ENCODE assay signal across 10 cellular contexts in genomic region chr16:57283214-57283955, GRCh38. TPM values are rescaled to one million over a fixed set of nuclear protein-coding genes. Genes with fewer than 3 reads are reported as not detected.
DNase-seq lines count a peak whose midpoint lies in the region; ATAC-seq and TF ChIP-seq lines count a peak whose summit lies in the region.
"Had no signal": no experiment of that assay in that cellular context is flagged by ENCODE, and none has a peak within 500 bp of the region (broad histone marks: within the 10 kb centered on the region; RNA-seq: fewer than 3 reads in every experiment).

No MANE protein-coding gene starts in this region.

- peak; percentile 28 for DNase-seq in GM23338 (ENCODE audit: low spot score)
- DNase-seq in activated T-helper 2 cell treated with anti-CD3 and anti-CD28 coated beads, Interferon-gamma antibody, Interleukin-2, Interleukin-4, amounts not matched to agents 10 μg/mL and 5 μg/mL and 100 μg/mL, durations not matched to agents 14 hours and 24 hours and 36 hours (ENCODE audit: low spot score), result no peak
- no peak for DNase-seq in sciatic nerve (ENCODE audit: low spot score)
- no peak for DNase-seq in MG63
- no peak for DNase-seq in NCI-H146 (lab: John Stamatoyannopoulos, UW)
- no peak for DNase-seq in activated CD4-positive, alpha-beta T cell treated with anti-CD3 and anti-CD28 coated beads, Interleukin-2, amount 50 U/mL, for 4 hours
- DNase-seq: hippocampal formation, SJCRH30 had no signal

- H3F3A ChIP-seq in GM23338 (replicated peaks; ENCODE audit: low read depth), result no peaks in the 10 kb centered on the region

- intact Hi-C loops in activated T-helper 2 cell treated with anti-CD3 and anti-CD28 coated beads, Interferon-gamma antibody, Interleukin-2, Interleukin-4, amounts not matched to agents 10 μg/mL and 5 μg/mL and 100 μg/mL, durations not matched to agents 14 hours and 24 hours and 36 hours (cut with micrococcal nuclease), result no loop called here
- intact Hi-C loops in sciatic nerve (cut with DNase I), result no loop called here

- no peak overlapping the region for H3K27ac ChIP-seq in GM23338 (ENCODE audit: low read depth)
- H3K27ac ChIP-seq: SJCRH30 had no signal

- H3K4me2 ChIP-seq in GM23338, result peak overlapping the region; percentile 84

- H3K36me3 ChIP-seq in GM23338 (ENCODE audit: insufficient read depth) (no peaks in the 10 kb centered on the region), MG63 (no peaks in the 10 kb centered on the region)
- H3K36me3 ChIP-seq: SJCRH30 had no signal

- no peaks in the 10 kb centered on the region for H3K79me2 ChIP-seq in GM23338 (replicated peaks; ENCODE audit: insufficient read depth)

- no peak; a peak in 1 of 4 replicates for TF ChIP-seq CTCF in GM23338 (conservative IDR thresholded peaks at IDR 0.05; ENCODE audit: low read depth in 2 of 2)

- no peaks in the 10 kb centered on the region for H3K36me3 Mint-ChIP-seq in GM23338 (ENCODE audit: low read depth)
- no peaks in the 10 kb centered on the region for H3K36me3 Mint-ChIP-seq in activated T-helper 2 cell treated with anti-CD3 and anti-CD28 coated beads, Interferon-gamma antibody, Interleukin-2, Interleukin-4, amounts not matched to agents 10 μg/mL and 5 μg/mL and 100 μg/mL, durations not matched to agents 14 hours and 24 hours and 36 hours (ENCODE audit: low read depth)

- H3K9me3 Mint-ChIP-seq in GM23338, result peaks cover 3% of the 10 kb centered on the region; the same call in 1 of the 3 replicates
- no peaks in the 10 kb centered on the region for H3K9me3 Mint-ChIP-seq in activated T-helper 2 cell treated with anti-CD3 and anti-CD28 coated beads, Interferon-gamma antibody, Interleukin-2, Interleukin-4, amounts not matched to agents 10 μg/mL and 5 μg/mL and 100 μg/mL, durations not matched to agents 14 hours and 24 hours and 36 hours

- H3K4me3 ChIP-seq in GM23338 (peak overlapping the region; percentile 81), iPS-18c (ENCODE audit: insufficient read depth, low read depth, low read length) (peak overlapping the region; percentile 83), MG63 (no peak overlapping the region)

- ATAC-seq in GM23338 (peak; percentile 36), sciatic nerve (peak; percentile 47), HG03108 (IDR thresholded peaks at IDR 0.05; ENCODE audit: unreplicated experiment) (no peak)

- H3K27me3 ChIP-seq in GM23338 (ENCODE audit: insufficient read depth), result peaks cover 38% of the 10 kb centered on the region
- peaks cover 3% of the 10 kb centered on the region for H3K27me3 ChIP-seq in MG63

- H3K4me3 Mint-ChIP-seq in GM23338, result peak overlapping the region; percentile 80
- H3K4me3 Mint-ChIP-seq in activated T-helper 2 cell treated with anti-CD3 and anti-CD28 coated beads, Interferon-gamma antibody, Interleukin-2, Interleukin-4, amounts not matched to agents 10 μg/mL and 5 μg/mL and 100 μg/mL, durations not matched to agents 14 hours and 24 hours and 36 hours (ENCODE audit: low read depth), result peak overlapping the region; percentile 74

- H3K27me3 Mint-ChIP-seq in GM23338 (ENCODE audit: insufficient read depth, low read depth, poor library complexity), result peaks cover 29% of the 10 kb centered on the region
- H3K27me3 Mint-ChIP-seq in activated T-helper 2 cell treated with anti-CD3 and anti-CD28 coated beads, Interferon-gamma antibody, Interleukin-2, Interleukin-4, amounts not matched to agents 10 μg/mL and 5 μg/mL and 100 μg/mL, durations not matched to agents 14 hours and 24 hours and 36 hours (ENCODE audit: low read depth), result peaks cover 28% of the 10 kb centered on the region

- H2AFZ ChIP-seq in GM23338, result peak overlapping the region; percentile 99

- no peaks in the 10 kb centered on the region for H3K4me1 ChIP-seq in GM23338 (ENCODE audit: insufficient read depth)

- no peaks in the 10 kb centered on the region for H3K9me2 ChIP-seq in GM23338 (ENCODE audit: insufficient read depth)

- peaks cover 6% of the 10 kb centered on the region; the same call in 1 of the 3 replicates for H3K4me1 Mint-ChIP-seq in GM23338
- peaks cover 27% of the 10 kb centered on the region for H3K4me1 Mint-ChIP-seq in activated T-helper 2 cell treated with anti-CD3 and anti-CD28 coated beads, Interferon-gamma antibody, Interleukin-2, Interleukin-4, amounts not matched to agents 10 μg/mL and 5 μg/mL and 100 μg/mL, durations not matched to agents 14 hours and 24 hours and 36 hours (ENCODE audit: low read depth)

- no peak overlapping the region for H3K27ac Mint-ChIP-seq in GM23338
- H3K27ac Mint-ChIP-seq in activated T-helper 2 cell treated with anti-CD3 and anti-CD28 coated beads, Interferon-gamma antibody, Interleukin-2, Interleukin-4, amounts not matched to agents 10 μg/mL and 5 μg/mL and 100 μg/mL, durations not matched to agents 14 hours and 24 hours and 36 hours, result no peak overlapping the region

- H3K9me3 ChIP-seq in iPS-18c (ENCODE audit: control insufficient read depth, insufficient read depth, low read length), result no peaks in the 10 kb centered on the region
- H3K9me3 ChIP-seq in MG63, result no peaks in the 10 kb centered on the region
- H3K9me3 ChIP-seq: SJCRH30 had no signal

- H4K20me1 ChIP-seq in GM23338 (replicated peaks; ENCODE audit: insufficient read depth), result no peaks in the 10 kb centered on the region

TF ChIP-seq in GM23338, 12 proteins besides CTCF, POLR2A, EP300 and RAD21 (continues in another document):
- TF ChIP-seq REST (IDR thresholded peaks at IDR 0.05; ENCODE audit: unreplicated experiment), result no peak

RNA-seq across cellular contexts. Expression of gene PLLP, which starts 1.1 kb away (rescaled TPM):
- 2.1 and 6.1 TPM in 2 replicates for total RNA-seq in GM23338 (2014; rRNA removed; shearing (Covaris generic))
- polyA plus RNA-seq in GM23338 (2016; fragmentation: Nextera tagmentation; extraction: Ambion mirVana), result 1.3 and 1.9 TPM in 2 replicates
- 0.30 and 0.34 TPM in 2 replicates for total RNA-seq in activated T-helper 2 cell treated with anti-CD3 and anti-CD28 coated beads, Interferon-gamma antibody, Interleukin-2, Interleukin-4, amounts not matched to agents 10 μg/mL and 5 μg/mL and 100 μg/mL, durations not matched to agents 14 hours and 24 hours and 36 hours
- 121 TPM for total RNA-seq in sciatic nerve
- not detected in 2 replicates for total RNA-seq in MG63 (2014; rRNA removed; shearing (Covaris generic); ENCODE audit: low replicate concordance)

RNA-seq across cellular contexts. Expression of gene ARL2BP, which starts 38.3 kb away (rescaled TPM):
- total RNA-seq in GM23338 (2014; rRNA removed; shearing (Covaris generic)), result 13.2 and 13.4 TPM in 2 replicates
- polyA plus RNA-seq in GM23338 (2016; fragmentation: Nextera tagmentation; extraction: Ambion mirVana), result 10.3 and 10.9 TPM in 2 replicates
- total RNA-seq in activated T-helper 2 cell treated with anti-CD3 and anti-CD28 coated beads, Interferon-gamma antibody, Interleukin-2, Interleukin-4, amounts not matched to agents 10 μg/mL and 5 μg/mL and 100 μg/mL, durations not matched to agents 14 hours and 24 hours and 36 hours, result 28.1 and 31.2 TPM in 2 replicates
- 38.5 TPM for total RNA-seq in sciatic nerve
- 352 and 467 TPM in 2 replicates for total RNA-seq in MG63 (2014; rRNA removed; shearing (Covaris generic); ENCODE audit: low replicate concordance)

Comparison
In these comparisons a context has a peak if more than half of its experiments do, and no peak if none do; other contexts are left out.
1. RNA of gene PLLP, which starts 1.1 kb away (total RNA-seq): 121 TPM in sciatic nerve (single experiment); 2.1 to 6.1 TPM in GM23338, 0.30 to 0.34 TPM in activated T-helper 2 cell treated with anti-CD3 and anti-CD28 coated beads, Interferon-gamma antibody, Interleukin-2, Interleukin-4, amounts not matched to agents 10 μg/mL and 5 μg/mL and 100 μg/mL, durations not matched to agents 14 hours and 24 hours and 36 hours and not detected in MG63; every median in the first group is over 10 times any median in the second.